In the genomic region with DNA sequence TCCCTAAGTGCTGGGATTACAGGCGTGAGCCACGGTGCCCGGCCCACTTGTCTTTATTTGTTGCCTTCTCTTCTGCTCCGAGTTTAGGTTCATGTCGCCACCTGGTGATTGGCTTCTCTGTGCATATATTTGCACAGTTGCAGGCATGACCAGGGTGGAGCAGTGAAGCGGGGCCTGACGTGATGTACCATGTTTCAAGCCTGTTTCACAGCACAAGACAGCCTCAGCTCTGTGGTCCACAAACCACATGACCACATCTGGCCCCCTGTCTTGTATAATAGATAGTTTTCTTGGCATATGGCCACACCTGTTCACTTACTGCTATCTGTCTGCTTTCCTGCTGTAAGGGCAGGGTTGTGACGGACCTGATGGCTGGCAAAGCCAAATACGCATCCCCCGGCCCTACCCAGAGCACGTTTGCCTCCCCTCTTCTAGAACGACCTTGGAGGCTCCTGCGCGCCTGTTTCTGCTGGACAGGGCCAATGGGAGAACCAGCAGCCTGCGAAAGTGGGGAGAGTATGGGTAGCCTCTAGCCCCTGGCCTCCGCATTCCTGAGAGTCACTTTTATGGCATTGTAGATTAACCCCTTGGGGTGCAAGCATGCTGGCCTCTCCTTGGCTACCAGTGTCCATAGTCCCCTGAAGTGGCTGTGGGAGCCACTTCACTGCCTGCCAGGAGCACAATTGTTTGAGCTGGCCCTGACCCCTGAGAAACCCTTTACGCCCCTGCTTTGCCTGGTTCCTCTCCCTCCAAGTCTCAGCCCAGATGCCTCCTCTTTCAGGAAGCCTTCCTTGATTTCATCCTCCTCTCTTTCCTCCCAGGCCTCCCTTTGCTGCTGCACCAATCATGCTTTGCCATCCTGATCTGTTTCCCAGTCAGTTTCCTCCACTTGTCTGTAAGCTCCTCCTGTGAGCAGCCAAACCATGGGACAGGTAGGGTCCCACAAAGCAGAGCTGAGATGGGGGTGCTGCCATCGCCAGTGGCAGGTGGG, we compare ENCODE assay signal across 7 cellular contexts. TPM values are rescaled to one million over a fixed set of nuclear protein-coding genes. Genes with fewer than 3 reads are reported as not detected.
DNase-seq lines count a peak whose midpoint lies in the region; ATAC-seq and TF ChIP-seq lines count a peak whose summit lies in the region.

No MANE protein-coding gene starts in this region.

- no peaks in the 10 kb centered on the region for H3K36me3 ChIP-seq in right lobe of liver

- H3K9me3 ChIP-seq in right lobe of liver, result no peaks in the 10 kb centered on the region

- TF ChIP-seq POLR2A in right lobe of liver (IDR thresholded peaks at IDR 0.05), result no peak

- peak; percentile 30 for DNase-seq in GDM1 (lab: John Stamatoyannopoulos, UW)
- DNase-seq in NCI-H345 (lab: John Stamatoyannopoulos, UW), result peak; percentile 75
- no peak for DNase-seq in astrocyte of the cerebellum (ENCODE audit: low read depth)
- peak in 2 of 3 donors; percentile 61 to 71 for DNase-seq in right lobe of liver
- DNase-seq in AML-193 (lab: John Stamatoyannopoulos, UW), result no peak

- in situ Hi-C loops in astrocyte of the cerebellum (cut with HindIII; ENCODE audit: low sequenced_read_pairs), result no loop called here

- no peaks in the 10 kb centered on the region for H3K27me3 ChIP-seq in right lobe of liver

- peaks cover 0 to 4% (median under 1%) of the 10 kb centered on the region in 4 donors for H3K4me1 ChIP-seq in right lobe of liver

- TF ChIP-seq CTCF in astrocyte of the cerebellum (IDR thresholded peaks at IDR 0.05; ENCODE audit: low read depth, low read length, missing control alignments), result peak; percentile 26
- TF ChIP-seq CTCF in right lobe of liver (IDR thresholded peaks at IDR 0.05), result peak; percentile 32 to 47 (median 44)

- ATAC-seq in GM19372 (IDR thresholded peaks at IDR 0.05; ENCODE audit: low read depth, unreplicated experiment) (peak; percentile 72), HG03175 (IDR thresholded peaks at IDR 0.05; ENCODE audit: unreplicated experiment) (peak; percentile 94), right lobe of liver (peak; percentile 46 to 63 (median 52))

- WGBS in right lobe of liver (ENCODE audit: insufficient coverage, low coverage, low lambda C conversion rate, missing lambda C conversion rate), result 16% methylated on average over 13 of the region's 18 CpGs

- H3K4me3 ChIP-seq in astrocyte of the cerebellum (ENCODE audit: low read depth, low read length), result no peak overlapping the region
- no peak overlapping the region for H3K4me3 ChIP-seq in right lobe of liver

- intact Hi-C loops in right lobe of liver (cut with DNase I), result no loop called here

- peak overlapping the region in 1 of 3 donors; percentile 71 for H3K27ac ChIP-seq in right lobe of liver

RNA-seq across cellular contexts. Expression of a gene that starts 6.0 kb away (rescaled TPM):
- total RNA-seq in right lobe of liver, result 10 to 100 TPM; 13.2 to 48.0 (median 24.9) TPM

RNA-seq across cellular contexts. Expression of a gene that starts 34.4 kb away (rescaled TPM):
- 1 to 10 TPM in 5 of 6 experiments, under 1 TPM in 1; 0.93 to 3.5 (median 2.3) TPM for total RNA-seq in right lobe of liver

Comparison
In these comparisons a context has a peak if more than half of its experiments do, and no peak if none do; other contexts are left out.
1. DNase-seq: peak in GDM1 (single experiment), NCI-H345 (single experiment) and right lobe of liver (2 of 3); none in astrocyte of the cerebellum (single experiment) and AML-193 (0 of 2).
2. Peak in every context shown above with its lines, with median percentiles within 50 percentile points of each other: ATAC-seq.